In genomic region chr17:34447406-34447805, GRCh38 we compare ENCODE assay signal across 22 cellular contexts.
A peak's percentile ranks its signal among the peaks of the same experiment; 100 is the strongest.
DNase-seq lines count a peak whose midpoint lies in the region; ATAC-seq, FAIRE-seq and TF ChIP-seq lines count a peak whose summit lies in the region.
"Had no signal": no experiment of that assay in that cellular context is flagged by ENCODE, and none has a peak within 500 bp of the region (broad histone marks: within the 10 kb centered on the region; RNA-seq: fewer than 3 reads in every experiment).

No MANE protein-coding gene starts in this region.

- H4K20me1 ChIP-seq in MM.1S (ENCODE audit: insufficient read depth, low read length), result no peaks in the 10 kb centered on the region

- no peaks in the 10 kb centered on the region for H3K9me2 ChIP-seq in MM.1S (replicated peaks; ENCODE audit: insufficient read depth, low read length)

- H3K4me1 ChIP-seq in left ventricle myocardium inferior (peaks cover 8% of the 10 kb centered on the region), MM.1S (ENCODE audit: low read length) (peaks cover 54% of the 10 kb centered on the region), pancreas (no peaks in the 10 kb centered on the region)
- H3K4me1 ChIP-seq: A549 had no signal

- DNase-seq in cardiac septum (ENCODE audit: low spot score), result peak; percentile 31
- DNase-seq in left ventricle myocardium inferior, result no peak
- peak; percentile 21 for DNase-seq in MM.1S
- peak; percentile 47 for DNase-seq in cerebellar cortex (ENCODE audit: low spot score)
- DNase-seq in pancreas, result peak; percentile 50 to 72 (median 64)
- no peak for DNase-seq in GM10248 (ENCODE audit: extremely low spot score)
- DNase-seq: 8988T; ACHN; AML-193; Calu3; CD4-positive, alpha-beta memory T cell; COR-L47; DMS53; DMS79 treated with DMSO at 0.1 percent for 48 hours; H9 had no signal

- ATAC-seq in pancreas (peak; percentile 76 to 94 (median 84)), GM19395 (IDR thresholded peaks at IDR 0.05; ENCODE audit: unreplicated experiment) (no peak)
- ATAC-seq: A549, GM12878, GM23338, HCT116 had no signal

- intact Hi-C loops in cardiac septum (cut with DNase I) (no loop called here), left ventricle myocardium inferior (cut with micrococcal nuclease) (no loop called here), pancreas (cut with DNase I) (no loop called here)

- no peaks in the 10 kb centered on the region for H3K9me3 ChIP-seq in left ventricle myocardium inferior (replicated peaks)
- no peaks in the 10 kb centered on the region for H3K9me3 ChIP-seq in MM.1S (replicated peaks; ENCODE audit: insufficient read depth, low read length)
- no peaks in the 10 kb centered on the region for H3K9me3 ChIP-seq in pancreas
- H3K9me3 ChIP-seq: A549 had no signal

- H3K27ac ChIP-seq in left ventricle myocardium inferior (replicated peaks) (no peak overlapping the region), MM.1S (ENCODE audit: low read length) (peak overlapping the region; percentile 60; the same call in 1 of the 2 replicates), pancreas (no peak overlapping the region)
- H3K27ac ChIP-seq: A549 had no signal

- 11 to 20% methylated on average over 3 of the region's 3 CpGs for WGBS in pancreas, 2 donors

- no peaks in the 10 kb centered on the region for H3K79me2 ChIP-seq in MM.1S (ENCODE audit: low read length)

- H3K4me3 ChIP-seq in left ventricle myocardium inferior, result no peak overlapping the region
- no peak overlapping the region for H3K4me3 ChIP-seq in MM.1S (ENCODE audit: low read length)
- no peak overlapping the region for H3K4me3 ChIP-seq in pancreas
- H3K4me3 ChIP-seq: A549, GM12878, GM23338 had no signal

- no peak for FAIRE-seq in pancreas (lab: Jason Lieb, UNC)
- FAIRE-seq: A549, G401.6, GM12878, GM19239 had no signal

- no peaks in the 10 kb centered on the region for H3F3A ChIP-seq in MM.1S (ENCODE audit: insufficient read depth, low read length)

- POLR2A ChIA-PET in GM10248 (lab: Yijun Ruan, JAX), result no interaction called here

- CTCF ChIA-PET in GM10248 (lab: Yijun Ruan, JAX), result interaction anchor here (0.9 kb wide), 1 partner anchor 10 kb away, joined by 4 read pairs; no protein-coding TSS in a partner anchor

- H2AFZ ChIP-seq in MM.1S (ENCODE audit: low read length), result no peak overlapping the region
- H2AFZ ChIP-seq: GM23338 had no signal

- no peak for TF ChIP-seq CTCF in left ventricle myocardium inferior (IDR thresholded peaks at IDR 0.05; ENCODE audit: borderline replicate concordance)
- no peak for TF ChIP-seq CTCF in MM.1S (IDR thresholded peaks at IDR 0.05; ENCODE audit: low read length)
- no peak for TF ChIP-seq CTCF in pancreas (IDR thresholded peaks at IDR 0.05)
- TF ChIP-seq CTCF in GM10248 (IDR thresholded peaks at IDR 0.05; ENCODE audit: control extremely low read depth, extremely low read depth, low read depth, missing control alignments), result no peak

- no peak overlapping the region for H3K4me2 ChIP-seq in MM.1S (ENCODE audit: low read depth, low read length)
- H3K4me2 ChIP-seq: A549, GM23338 had no signal

- no peak overlapping the region for H3K9ac ChIP-seq in MM.1S (ENCODE audit: low read length)

- no peaks in the 10 kb centered on the region for H3K36me3 ChIP-seq in left ventricle myocardium inferior
- H3K36me3 ChIP-seq in MM.1S (replicated peaks; ENCODE audit: insufficient read depth, low read length), result no peaks in the 10 kb centered on the region
- H3K36me3 ChIP-seq in pancreas, result no peaks in the 10 kb centered on the region

- peaks cover 31% of the 10 kb centered on the region for H3K27me3 ChIP-seq in left ventricle myocardium inferior (ENCODE audit: low read depth)
- H3K27me3 ChIP-seq in MM.1S (replicated peaks; ENCODE audit: insufficient read depth, low read length), result no peaks in the 10 kb centered on the region
- H3K27me3 ChIP-seq in pancreas, result peaks cover 0 to 7% (median 2%) of the 10 kb centered on the region in 4 donors

Comparison
In these comparisons a context has a peak if more than half of its experiments do, and no peak if none do; other contexts are left out.
1. DNase-seq: peak in cardiac septum (single experiment), MM.1S (single experiment), cerebellar cortex (single experiment) and pancreas (6 of 6); none in left ventricle myocardium inferior (single experiment) and GM10248 (single experiment).